Comparison of ENCODE assay signal across 1 cellular context in genomic region chr7:100166966-100167911, GRCh38.
A peak's percentile ranks its signal among the peaks of the same experiment; 100 is the strongest.
TF ChIP-seq lines count a peak whose summit lies in the region.

No MANE protein-coding gene starts in this region.

TF ChIP-seq in K562, 482 proteins besides CTCF, POLR2A, EP300 and RAD21:
- no peak for TF ChIP-seq MBD1 (CRISPR knock-in tag; IDR thresholded peaks at IDR 0.05)
- TF ChIP-seq ZC3H11A (IDR thresholded peaks at IDR 0.05; ENCODE audit: low read depth, low read length): no peak
- peak; percentile 4 for TF ChIP-seq RBM39 (optimal IDR thresholded peaks at IDR 0.05; ENCODE audit: low read depth, low read length)
- TF ChIP-seq ZNF124 (CRISPR knock-in tag; IDR thresholded peaks at IDR 0.05): no peak
- TF ChIP-seq RBBP5 (IDR thresholded peaks at IDR 0.05; ENCODE audit: borderline replicate concordance, insufficient read depth, low read length, poor library complexity, severe bottlenecking): peak; percentile 52
- TF ChIP-seq ILK (tag; IDR thresholded peaks at IDR 0.05; ENCODE audit: borderline replicate concordance, low read depth): no peak
- TF ChIP-seq PRDM10 (IDR thresholded peaks at IDR 0.05; ENCODE audit: partially characterized antibody): peak; percentile 23
- TF ChIP-seq ZFP1 (CRISPR knock-in tag; IDR thresholded peaks at IDR 0.05): no peak
- TF ChIP-seq ARID4B (CRISPR knock-in tag; IDR thresholded peaks at IDR 0.05): 0 out of 2 replicates have a peak, but pooled peaks have one; percentile 33
- TF ChIP-seq YBX1 (IDR thresholded peaks at IDR 0.05): no peak
- TF ChIP-seq LCOR (CRISPR knock-in tag; IDR thresholded peaks at IDR 0.05): peak; percentile 53; the same call in 1 of the 2 replicates
- no peak for TF ChIP-seq ZNF561 (CRISPR knock-in tag; conservative IDR thresholded peaks at IDR 0.05)
- TF ChIP-seq MEF2A (IDR thresholded peaks at IDR 0.05; ENCODE audit: control insufficient read depth, low read depth, low read length): no peak
- peak; percentile 66; the same call in 1 of the 2 replicates for TF ChIP-seq C11orf30 (IDR thresholded peaks at IDR 0.05; ENCODE audit: low read depth)
- TF ChIP-seq USF1 (CRISPR knock-in tag; IDR thresholded peaks at IDR 0.05): peak; percentile 25; the same call in 1 of the 2 replicates
- no peak; the same call in 1 of the 2 replicates for TF ChIP-seq CBFB (CRISPR knock-in tag; IDR thresholded peaks at IDR 0.05)
- no peak for TF ChIP-seq TGIF2 (CRISPR knock-in tag; IDR thresholded peaks at IDR 0.05)
- no peak for TF ChIP-seq CAMTA2 (CRISPR knock-in tag; conservative IDR thresholded peaks at IDR 0.05)
- TF ChIP-seq RCOR1 (IDR thresholded peaks at IDR 0.05; ENCODE audit: borderline replicate concordance in 1 of 2, low read depth in 2 of 2, low read length in 2 of 2): 0 out of 4 replicates have a peak, but pooled peaks of 1 of the 2 experiments have one; percentile 37
- TF ChIP-seq ARID3A (IDR thresholded peaks at IDR 0.05; ENCODE audit: borderline replicate concordance, low read depth, low read length): 0 out of 2 replicates have a peak, but pooled peaks have one; percentile 3
- no peak for TF ChIP-seq DPF2 (IDR thresholded peaks at IDR 0.05)
- no peak for TF ChIP-seq YY1 (IDR thresholded peaks at IDR 0.05; ENCODE audit: borderline replicate concordance in 1 of 3, control insufficient read depth in 1 of 3, extremely low read depth in 1 of 3, insufficient read depth in 3 of 3, insufficient read length in 1 of 3, insufficient replicate concordance in 2 of 3, low read depth in 1 of 3, low read length in 2 of 3)
- peak; percentile 43; the same call in 1 of the 2 replicates for TF ChIP-seq SPI1 (IDR thresholded peaks at IDR 0.05; ENCODE audit: borderline replicate concordance, low read depth, low read length)
- 0 out of 2 replicates have a peak, but pooled peaks have one; percentile 7 for TF ChIP-seq ZBTB1 (CRISPR knock-in tag; IDR thresholded peaks at IDR 0.05; ENCODE audit: borderline replicate concordance, low read depth)
- 0 out of 2 replicates have a peak, but pooled peaks have one; percentile 18 for TF ChIP-seq ZBTB7A (IDR thresholded peaks at IDR 0.05; ENCODE audit: borderline replicate concordance, control insufficient read depth, low read depth, low read length)
- TF ChIP-seq TARDBP (IDR thresholded peaks at IDR 0.05): no peak
- peak; percentile 39 for TF ChIP-seq ELF1 (tag; IDR thresholded peaks at IDR 0.05)
- no peak for TF ChIP-seq ZNF512 (tag; IDR thresholded peaks at IDR 0.05)
- TF ChIP-seq ZBTB2 (IDR thresholded peaks at IDR 0.05): no peak
- TF ChIP-seq DEAF1 (CRISPR knock-in tag; IDR thresholded peaks at IDR 0.05): no peak
- TF ChIP-seq ZNF316 (IDR thresholded peaks at IDR 0.05): peak; percentile 66
- 0 out of 2 replicates have a peak, but pooled peaks have one; percentile 9 for TF ChIP-seq ARID3B (CRISPR knock-in tag; IDR thresholded peaks at IDR 0.05; ENCODE audit: borderline replicate concordance)
- TF ChIP-seq NONO (IDR thresholded peaks at IDR 0.05; ENCODE audit: low read depth in 2 of 2, low read length in 1 of 2): no peak
TF ChIP-seq in K562: peak in this region for 15.
